18 cellular contexts compared by ENCODE assay signal in genomic region chr2:237254369-237254861, GRCh38.
DNase-seq lines count a peak whose midpoint lies in the region; ATAC-seq, FAIRE-seq and TF ChIP-seq lines count a peak whose summit lies in the region.
"Had no signal": no experiment of that assay in that cellular context is flagged by ENCODE, and none has a peak within 500 bp of the region (broad histone marks: within the 10 kb centered on the region; RNA-seq: fewer than 3 reads in every experiment).

No MANE protein-coding gene starts in this region.

- H2AFZ ChIP-seq in GM23248: no peak overlapping the region

- TF ChIP-seq EP300 in A549 (IDR thresholded peaks at IDR 0.05): no peak

- H3K4me1 Mint-ChIP-seq in chondrocyte (ENCODE audit: low read depth): peaks cover 65% of the 10 kb centered on the region
- H3K4me1 Mint-ChIP-seq in CD8-positive, alpha-beta memory T cell: no peaks in the 10 kb centered on the region

- H3K9ac ChIP-seq in GM23248: peak overlapping the region; percentile 71

- no peaks in the 10 kb centered on the region for H3K27me3 Mint-ChIP-seq in chondrocyte (ENCODE audit: low read depth)
- peaks cover 9 to 37% of the 10 kb centered on the region in 2 donors for H3K27me3 Mint-ChIP-seq in CD8-positive, alpha-beta memory T cell

- no peak for ATAC-seq in A549
- ATAC-seq: activated CD8-positive, alpha-beta T cell treated with anti-CD3 and anti-CD28 coated beads, Interleukin-2, amount 10 ng/mL, durations not matched to agents 7 days and 5 days; natural killer cell treated with Interleukin-12 subunit alpha and Interleukin-12 subunit beta and Interleukin-15 and Interleukin-18, amount 100 ng/mL, for 72 hours had no signal

- no peak for TF ChIP-seq CTCF in A549 (IDR thresholded peaks at IDR 0.05)
- TF ChIP-seq CTCF in chondrocyte (IDR thresholded peaks at IDR 0.05): no peak

- H3K4me3 ChIP-seq in A549 (no peak overlapping the region), GM23248 (no peak overlapping the region)
- no peak overlapping the region for H3K4me3 ChIP-seq in CD8-positive, alpha-beta memory T cell (ENCODE audit: low read length)
- H3K4me3 ChIP-seq: skin epidermis had no signal

- H4K20me1 ChIP-seq in GM23248 (ENCODE audit: insufficient read depth): no peaks in the 10 kb centered on the region

- H3K9me3 ChIP-seq in A549: no peaks in the 10 kb centered on the region
- H3K9me3 ChIP-seq in GM23248 (ENCODE audit: low read depth): no peaks in the 10 kb centered on the region
- H3K9me3 ChIP-seq in CD8-positive, alpha-beta memory T cell (ENCODE audit: low read length): no peaks in the 10 kb centered on the region

- POLR2A ChIA-PET in A549 (lab: Yijun Ruan, JAX): no interaction called here
- POLR2A ChIA-PET in CD8-positive, alpha-beta memory T cell (lab: Charles Lee): no interaction called here

- CTCF ChIA-PET in A549 (lab: Yijun Ruan, JAX): interaction anchor here (0.9 to 2.0 kb wide), 3 partner anchors 10 to 53 kb away, joined by 3 to 5 read pairs (median 3); no protein-coding TSS in a partner anchor
- CTCF ChIA-PET in CD8-positive, alpha-beta memory T cell (lab: Charles Lee): interaction anchor here (1.8 kb wide), 1 partner anchor 13 kb away, joined by 3 read pairs; no protein-coding TSS in a partner anchor

- H3K4me1 ChIP-seq in A549 (peaks cover 42% of the 10 kb centered on the region), GM23248 (ENCODE audit: insufficient read depth) (peaks cover 59% of the 10 kb centered on the region)
- H3K4me1 ChIP-seq in CD8-positive, alpha-beta memory T cell (ENCODE audit: insufficient read depth, low read length): no peaks in the 10 kb centered on the region

- H3K4me3 Mint-ChIP-seq in chondrocyte (ENCODE audit: unreplicated experiment): no peak overlapping the region
- H3K4me3 Mint-ChIP-seq in CD8-positive, alpha-beta memory T cell: no peak overlapping the region
- H3K4me3 Mint-ChIP-seq: activated CD8-positive, alpha-beta T cell treated with anti-CD3 and anti-CD28 coated beads, Interleukin-2, amount 10 ng/mL, durations not matched to agents 7 days and 5 days; H9; natural killer cell treated with Interleukin-12 subunit alpha and Interleukin-12 subunit beta and Interleukin-15 and Interleukin-18, amount 100 ng/mL, for 72 hours had no signal

- H3K27me3 ChIP-seq in GM23248 (replicated peaks; ENCODE audit: insufficient read depth): no peaks in the 10 kb centered on the region
- H3K27me3 ChIP-seq in CD8-positive, alpha-beta memory T cell (ENCODE audit: insufficient read depth, low read length, poor library complexity, severe bottlenecking): peaks cover 7% of the 10 kb centered on the region

- FAIRE-seq in A549 (lab: Jason Lieb, UNC): no peak
- FAIRE-seq: bronchial epithelial cell had no signal

- H3K36me3 Mint-ChIP-seq in chondrocyte (ENCODE audit: low read depth): no peaks in the 10 kb centered on the region
- no peaks in the 10 kb centered on the region for H3K36me3 Mint-ChIP-seq in CD8-positive, alpha-beta memory T cell
- H3K36me3 Mint-ChIP-seq: natural killer cell treated with Interleukin-12 subunit alpha and Interleukin-12 subunit beta and Interleukin-15 and Interleukin-18, amount 100 ng/mL, for 72 hours had no signal

- no peak for TF ChIP-seq POLR2A in A549 (IDR thresholded peaks at IDR 0.05; ENCODE audit: low read length)

- H3F3A ChIP-seq in GM23248 (ENCODE audit: insufficient read depth): peaks cover 47% of the 10 kb centered on the region

- H3K9me2 ChIP-seq in GM23248 (ENCODE audit: insufficient read depth): no peaks in the 10 kb centered on the region

- TF ChIP-seq RAD21 in A549 (conservative IDR thresholded peaks at IDR 0.05 in 1 of 2, IDR thresholded peaks at IDR 0.05 in 1 of 2): no peak

- no peak overlapping the region; the same call in 2 of the 3 replicates for H3K4me2 ChIP-seq in A549
- H3K4me2 ChIP-seq in GM23248 (ENCODE audit: unreplicated experiment): peak overlapping the region; percentile 54

- no peaks in the 10 kb centered on the region for H3K9me3 Mint-ChIP-seq in chondrocyte (ENCODE audit: low read depth)
- H3K9me3 Mint-ChIP-seq in CD8-positive, alpha-beta memory T cell: no peaks in the 10 kb centered on the region
- H3K9me3 Mint-ChIP-seq: natural killer cell treated with Interleukin-12 subunit alpha and Interleukin-12 subunit beta and Interleukin-15 and Interleukin-18, amount 100 ng/mL, for 72 hours had no signal

- no peak for DNase-seq in A549 (ENCODE audit: low read depth in 1 of 2, low spot score in 1 of 2)
- DNase-seq in GM23248: peak; percentile 68
- DNase-seq in chondrocyte (ENCODE audit: low spot score): no peak
- peak; percentile 67 for DNase-seq in myocyte (ENCODE audit: low read depth)
- DNase-seq in SW 1271 (lab: John Stamatoyannopoulos, UW): no peak
- no peak for DNase-seq in activated naive CD4-positive, alpha-beta T cell (lab: John Stamatoyannopoulos, UW)
- DNase-seq in CD8-positive, alpha-beta memory T cell: no peak
- no peak for DNase-seq in NCI-H187 treated with DMSO at 0.1 percent for 48 hours (lab: John Stamatoyannopoulos, UW)
- DNase-seq: activated CD8-positive, alpha-beta T cell treated with anti-CD3 and anti-CD28 coated beads, Interleukin-2, amount 10 ng/mL, durations not matched to agents 7 days and 5 days; activated effector memory CD4-positive, alpha-beta T cell treated with anti-CD3 and anti-CD28 coated beads, Interleukin-2, amount 50 U/mL, for 16 hours; DMS153; H9; Karpas-422; NCI-H187; NCI-H82 had no signal

- no peaks in the 10 kb centered on the region for H3K36me3 ChIP-seq in GM23248 (ENCODE audit: low read depth)
- no peaks in the 10 kb centered on the region for H3K36me3 ChIP-seq in CD8-positive, alpha-beta memory T cell (ENCODE audit: insufficient read depth, low read length)

- H3K79me2 ChIP-seq in GM23248 (ENCODE audit: insufficient read depth): no peaks in the 10 kb centered on the region

- H3K27ac Mint-ChIP-seq in chondrocyte (ENCODE audit: unreplicated experiment): peak overlapping the region; percentile 85
- no peak overlapping the region for H3K27ac Mint-ChIP-seq in CD8-positive, alpha-beta memory T cell
- H3K27ac Mint-ChIP-seq: activated CD8-positive, alpha-beta T cell treated with anti-CD3 and anti-CD28 coated beads, Interleukin-2, amount 10 ng/mL, durations not matched to agents 7 days and 5 days; H9; natural killer cell treated with Interleukin-12 subunit alpha and Interleukin-12 subunit beta and Interleukin-15 and Interleukin-18, amount 100 ng/mL, for 72 hours had no signal

- in situ Hi-C loops in GM23248 (cut with MboI): no loop called here

- peak overlapping the region; percentile 51 to 57; a peak in 4 of 6 replicates for H3K27ac ChIP-seq in A549
- peak overlapping the region; percentile 91 for H3K27ac ChIP-seq in GM23248
- no peak overlapping the region for H3K27ac ChIP-seq in CD8-positive, alpha-beta memory T cell (ENCODE audit: low read depth, low read length)

- WGBS in A549 (ENCODE audit: missing lambda C conversion rate): 49% methylated on average over 2 of the region's 2 CpGs
- 1 to 2% methylated on average over 2 of the region's 2 CpGs for WGBS in GM23248 (ENCODE audit: low coverage in 1 of 2, low lambda C conversion rate in 2 of 2, missing lambda C conversion rate in 2 of 2), 2 experiments

TF ChIP-seq in A549, 52 proteins besides CTCF, POLR2A, EP300 and RAD21:
- no peak for TF ChIP-seq JUNB (IDR thresholded peaks at IDR 0.05)
- TF ChIP-seq RFX5 (IDR thresholded peaks at IDR 0.05): no peak
- TF ChIP-seq HOXB5 (CRISPR knock-in tag; IDR thresholded peaks at IDR 0.05): no peak
- no peak for TF ChIP-seq SREBF2 (IDR thresholded peaks at IDR 0.05)

Comparison
In these comparisons a context has a peak if more than half of its experiments do, and no peak if none do; other contexts are left out.
1. DNase-seq: peak in GM23248 (single experiment) and myocyte (single experiment); none in A549 (0 of 2), chondrocyte (single experiment), SW 1271 (0 of 2), activated naive CD4-positive, alpha-beta T cell (0 of 4), CD8-positive, alpha-beta memory T cell (0 of 5) and NCI-H187 treated with DMSO at 0.1 percent for 48 hours (single experiment).